ENCODE assay signal across 1 cellular context in the genomic region with DNA sequence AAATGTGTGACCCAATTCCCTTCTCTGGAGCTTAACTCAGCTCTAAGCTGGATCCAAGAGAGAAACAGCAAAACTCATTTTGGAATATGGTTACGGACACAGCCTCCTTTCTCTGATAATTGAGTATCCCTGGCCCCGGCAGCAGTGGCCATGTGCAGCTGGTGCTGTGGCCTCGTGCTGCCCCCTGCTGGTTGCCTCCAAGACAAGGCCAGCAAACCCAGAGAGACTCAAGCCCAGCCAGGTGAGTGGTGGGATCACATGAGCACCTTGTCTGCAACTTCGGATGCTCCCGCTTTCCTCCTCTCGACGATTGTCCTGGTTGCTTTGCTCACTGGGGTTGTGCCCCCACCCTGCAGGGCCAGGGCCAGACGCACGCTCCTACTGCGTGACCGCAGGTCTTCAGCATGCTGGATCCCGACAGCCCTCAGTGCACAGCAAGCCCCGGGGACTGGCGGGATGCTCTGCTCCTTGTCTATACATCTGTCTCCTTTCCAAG.
TF ChIP-seq lines count a peak whose summit lies in the region.

No MANE protein-coding gene starts in this region.

TF ChIP-seq in HepG2, 621 proteins besides CTCF, POLR2A, EP300 and RAD21 (continued from another document):
- TF ChIP-seq, protein P1, sequence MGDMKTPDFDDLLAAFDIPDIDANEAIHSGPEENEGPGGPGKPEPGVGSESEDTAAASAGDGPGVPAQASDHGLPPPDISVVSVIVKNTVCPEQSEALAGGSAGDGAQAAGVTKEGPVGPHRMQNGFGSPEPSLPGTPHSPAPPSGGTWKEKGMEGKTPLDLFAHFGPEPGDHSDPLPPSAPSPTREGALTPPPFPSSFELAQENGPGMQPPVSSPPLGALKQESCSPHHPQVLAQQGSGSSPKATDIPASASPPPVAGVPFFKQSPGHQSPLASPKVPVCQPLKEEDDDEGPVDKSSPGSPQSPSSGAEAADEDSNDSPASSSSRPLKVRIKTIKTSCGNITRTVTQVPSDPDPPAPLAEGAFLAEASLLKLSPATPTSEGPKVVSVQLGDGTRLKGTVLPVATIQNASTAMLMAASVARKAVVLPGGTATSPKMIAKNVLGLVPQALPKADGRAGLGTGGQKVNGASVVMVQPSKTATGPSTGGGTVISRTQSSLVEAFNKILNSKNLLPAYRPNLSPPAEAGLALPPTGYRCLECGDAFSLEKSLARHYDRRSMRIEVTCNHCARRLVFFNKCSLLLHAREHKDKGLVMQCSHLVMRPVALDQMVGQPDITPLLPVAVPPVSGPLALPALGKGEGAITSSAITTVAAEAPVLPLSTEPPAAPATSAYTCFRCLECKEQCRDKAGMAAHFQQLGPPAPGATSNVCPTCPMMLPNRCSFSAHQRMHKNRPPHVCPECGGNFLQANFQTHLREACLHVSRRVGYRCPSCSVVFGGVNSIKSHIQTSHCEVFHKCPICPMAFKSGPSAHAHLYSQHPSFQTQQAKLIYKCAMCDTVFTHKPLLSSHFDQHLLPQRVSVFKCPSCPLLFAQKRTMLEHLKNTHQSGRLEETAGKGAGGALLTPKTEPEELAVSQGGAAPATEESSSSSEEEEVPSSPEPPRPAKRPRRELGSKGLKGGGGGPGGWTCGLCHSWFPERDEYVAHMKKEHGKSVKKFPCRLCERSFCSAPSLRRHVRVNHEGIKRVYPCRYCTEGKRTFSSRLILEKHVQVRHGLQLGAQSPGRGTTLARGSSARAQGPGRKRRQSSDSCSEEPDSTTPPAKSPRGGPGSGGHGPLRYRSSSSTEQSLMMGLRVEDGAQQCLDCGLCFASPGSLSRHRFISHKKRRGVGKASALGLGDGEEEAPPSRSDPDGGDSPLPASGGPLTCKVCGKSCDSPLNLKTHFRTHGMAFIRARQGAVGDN (CRISPR knock-in tag; IDR thresholded peaks at IDR 0.05): peak; percentile 45; the same call in 1 of the 2 replicates
- TF ChIP-seq SALL1 (CRISPR knock-in tag; IDR thresholded peaks at IDR 0.05) (peak; percentile 34; the same call in 1 of the 2 replicates), MYC (CRISPR knock-in tag; IDR thresholded peaks at IDR 0.05; ENCODE audit: borderline replicate concordance) (peak; percentile 70; the same call in 1 of the 2 replicates), GATAD1 (CRISPR knock-in tag; IDR thresholded peaks at IDR 0.05) (0 out of 2 replicates have a peak, but pooled peaks have one; percentile 15), BCL6 (CRISPR knock-in tag; IDR thresholded peaks at IDR 0.05) (peak; percentile 32; the same call in 1 of the 2 replicates), CBX1 (IDR thresholded peaks at IDR 0.05; ENCODE audit: low read depth) (no peak), STAG1 (CRISPR knock-in tag; IDR thresholded peaks at IDR 0.05) (peak; percentile 96), ZNF24 (IDR thresholded peaks at IDR 0.05) (peak; percentile 90), GATAD2A (CRISPR knock-in tag; IDR thresholded peaks at IDR 0.05) (0 out of 2 replicates have a peak, but pooled peaks have one; percentile 25), ZNF331 (CRISPR knock-in tag; IDR thresholded peaks at IDR 0.05) (0 out of 2 replicates have a peak, but pooled peaks have one; percentile 18), EED (CRISPR knock-in tag; IDR thresholded peaks at IDR 0.05) (no peak), SMC3 (IDR thresholded peaks at IDR 0.05; ENCODE audit: low read length) (peak; percentile 64), GABPB1 (CRISPR knock-in tag; IDR thresholded peaks at IDR 0.05) (peak; percentile 23; the same call in 1 of the 2 replicates), RARA (CRISPR knock-in tag; IDR thresholded peaks at IDR 0.05) (0 out of 2 replicates have a peak, but pooled peaks have one; percentile 19), MED13 (CRISPR knock-in tag; IDR thresholded peaks at IDR 0.05) (no peak), PITX1 (CRISPR knock-in tag; IDR thresholded peaks at IDR 0.05) (no peak), KDM2A (CRISPR knock-in tag; IDR thresholded peaks at IDR 0.05; ENCODE audit: borderline replicate concordance, low read depth) (peak; percentile 47; the same call in 1 of the 2 replicates), ARNT2 (CRISPR knock-in tag; IDR thresholded peaks at IDR 0.05; ENCODE audit: low read depth) (0 out of 2 replicates have a peak, but pooled peaks have one; percentile 32), ZNF614 (CRISPR knock-in tag; IDR thresholded peaks at IDR 0.05; ENCODE audit: borderline replicate concordance) (0 out of 2 replicates have a peak, but pooled peaks have one; percentile 25), MAZ (IDR thresholded peaks at IDR 0.05; ENCODE audit: borderline replicate concordance, low read depth, low read length) (no peak), MAZ (CRISPR knock-in tag; IDR thresholded peaks at IDR 0.05; ENCODE audit: low read depth) (0 out of 2 replicates have a peak, but pooled peaks have one; percentile 37), FOSL2 (CRISPR knock-in tag; IDR thresholded peaks at IDR 0.05) (peak; percentile 31; the same call in 1 of the 2 replicates), ZNF788 (CRISPR knock-in tag; IDR thresholded peaks at IDR 0.05; ENCODE audit: borderline replicate concordance) (peak; percentile 57; the same call in 1 of the 2 replicates), ZFP62 (CRISPR knock-in tag; IDR thresholded peaks at IDR 0.05) (no peak)
- TF ChIP-seq, protein P2, sequence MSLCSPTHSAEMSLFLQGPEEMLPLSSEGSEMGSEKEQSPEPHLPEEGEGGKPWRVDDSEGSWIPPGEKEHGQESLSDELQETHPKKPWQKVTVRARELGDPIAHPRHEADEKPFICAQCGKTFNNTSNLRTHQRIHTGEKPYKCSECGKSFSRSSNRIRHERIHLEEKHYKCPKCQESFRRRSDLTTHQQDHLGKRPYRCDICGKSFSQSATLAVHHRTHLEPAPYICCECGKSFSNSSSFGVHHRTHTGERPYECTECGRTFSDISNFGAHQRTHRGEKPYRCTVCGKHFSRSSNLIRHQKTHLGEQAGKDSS (CRISPR knock-in tag; IDR thresholded peaks at IDR 0.05; ENCODE audit: borderline replicate concordance, low read depth): peak; percentile 74; the same call in 1 of the 2 replicates
- TF ChIP-seq, protein P3, sequence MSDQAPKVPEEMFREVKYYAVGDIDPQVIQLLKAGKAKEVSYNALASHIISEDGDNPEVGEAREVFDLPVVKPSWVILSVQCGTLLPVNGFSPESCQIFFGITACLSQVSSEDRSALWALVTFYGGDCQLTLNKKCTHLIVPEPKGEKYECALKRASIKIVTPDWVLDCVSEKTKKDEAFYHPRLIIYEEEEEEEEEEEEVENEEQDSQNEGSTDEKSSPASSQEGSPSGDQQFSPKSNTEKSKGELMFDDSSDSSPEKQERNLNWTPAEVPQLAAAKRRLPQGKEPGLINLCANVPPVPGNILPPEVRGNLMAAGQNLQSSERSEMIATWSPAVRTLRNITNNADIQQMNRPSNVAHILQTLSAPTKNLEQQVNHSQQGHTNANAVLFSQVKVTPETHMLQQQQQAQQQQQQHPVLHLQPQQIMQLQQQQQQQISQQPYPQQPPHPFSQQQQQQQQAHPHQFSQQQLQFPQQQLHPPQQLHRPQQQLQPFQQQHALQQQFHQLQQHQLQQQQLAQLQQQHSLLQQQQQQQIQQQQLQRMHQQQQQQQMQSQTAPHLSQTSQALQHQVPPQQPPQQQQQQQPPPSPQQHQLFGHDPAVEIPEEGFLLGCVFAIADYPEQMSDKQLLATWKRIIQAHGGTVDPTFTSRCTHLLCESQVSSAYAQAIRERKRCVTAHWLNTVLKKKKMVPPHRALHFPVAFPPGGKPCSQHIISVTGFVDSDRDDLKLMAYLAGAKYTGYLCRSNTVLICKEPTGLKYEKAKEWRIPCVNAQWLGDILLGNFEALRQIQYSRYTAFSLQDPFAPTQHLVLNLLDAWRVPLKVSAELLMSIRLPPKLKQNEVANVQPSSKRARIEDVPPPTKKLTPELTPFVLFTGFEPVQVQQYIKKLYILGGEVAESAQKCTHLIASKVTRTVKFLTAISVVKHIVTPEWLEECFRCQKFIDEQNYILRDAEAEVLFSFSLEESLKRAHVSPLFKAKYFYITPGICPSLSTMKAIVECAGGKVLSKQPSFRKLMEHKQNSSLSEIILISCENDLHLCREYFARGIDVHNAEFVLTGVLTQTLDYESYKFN (CRISPR knock-in tag; conservative IDR thresholded peaks at IDR 0.05): 0 out of 2 replicates have a peak, but pooled peaks have one; percentile 11
- TF ChIP-seq, protein P4, sequence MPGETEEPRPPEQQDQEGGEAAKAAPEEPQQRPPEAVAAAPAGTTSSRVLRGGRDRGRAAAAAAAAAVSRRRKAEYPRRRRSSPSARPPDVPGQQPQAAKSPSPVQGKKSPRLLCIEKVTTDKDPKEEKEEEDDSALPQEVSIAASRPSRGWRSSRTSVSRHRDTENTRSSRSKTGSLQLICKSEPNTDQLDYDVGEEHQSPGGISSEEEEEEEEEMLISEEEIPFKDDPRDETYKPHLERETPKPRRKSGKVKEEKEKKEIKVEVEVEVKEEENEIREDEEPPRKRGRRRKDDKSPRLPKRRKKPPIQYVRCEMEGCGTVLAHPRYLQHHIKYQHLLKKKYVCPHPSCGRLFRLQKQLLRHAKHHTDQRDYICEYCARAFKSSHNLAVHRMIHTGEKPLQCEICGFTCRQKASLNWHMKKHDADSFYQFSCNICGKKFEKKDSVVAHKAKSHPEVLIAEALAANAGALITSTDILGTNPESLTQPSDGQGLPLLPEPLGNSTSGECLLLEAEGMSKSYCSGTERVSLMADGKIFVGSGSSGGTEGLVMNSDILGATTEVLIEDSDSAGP (CRISPR knock-in tag; IDR thresholded peaks at IDR 0.05; ENCODE audit: borderline replicate concordance): 0 out of 2 replicates have a peak, but pooled peaks have one; percentile 25
- TF ChIP-seq, protein P5, sequence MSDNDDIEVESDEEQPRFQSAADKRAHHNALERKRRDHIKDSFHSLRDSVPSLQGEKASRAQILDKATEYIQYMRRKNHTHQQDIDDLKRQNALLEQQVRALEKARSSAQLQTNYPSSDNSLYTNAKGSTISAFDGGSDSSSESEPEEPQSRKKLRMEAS (IDR thresholded peaks at IDR 0.05): peak; percentile 35; the same call in 1 of the 2 replicates
- TF ChIP-seq, protein P6, sequence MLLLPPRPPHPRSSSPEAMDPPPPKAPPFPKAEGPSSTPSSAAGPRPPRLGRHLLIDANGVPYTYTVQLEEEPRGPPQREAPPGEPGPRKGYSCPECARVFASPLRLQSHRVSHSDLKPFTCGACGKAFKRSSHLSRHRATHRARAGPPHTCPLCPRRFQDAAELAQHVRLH (CRISPR knock-in tag; IDR thresholded peaks at IDR 0.05; ENCODE audit: borderline replicate concordance, low read depth): 0 out of 2 replicates have a peak, but pooled peaks have one; percentile 43
- TF ChIP-seq, protein P7, sequence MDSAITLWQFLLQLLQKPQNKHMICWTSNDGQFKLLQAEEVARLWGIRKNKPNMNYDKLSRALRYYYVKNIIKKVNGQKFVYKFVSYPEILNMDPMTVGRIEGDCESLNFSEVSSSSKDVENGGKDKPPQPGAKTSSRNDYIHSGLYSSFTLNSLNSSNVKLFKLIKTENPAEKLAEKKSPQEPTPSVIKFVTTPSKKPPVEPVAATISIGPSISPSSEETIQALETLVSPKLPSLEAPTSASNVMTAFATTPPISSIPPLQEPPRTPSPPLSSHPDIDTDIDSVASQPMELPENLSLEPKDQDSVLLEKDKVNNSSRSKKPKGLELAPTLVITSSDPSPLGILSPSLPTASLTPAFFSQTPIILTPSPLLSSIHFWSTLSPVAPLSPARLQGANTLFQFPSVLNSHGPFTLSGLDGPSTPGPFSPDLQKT (CRISPR knock-in tag; IDR thresholded peaks at IDR 0.05; ENCODE audit: borderline replicate concordance): no peak
- TF ChIP-seq, protein P8, sequence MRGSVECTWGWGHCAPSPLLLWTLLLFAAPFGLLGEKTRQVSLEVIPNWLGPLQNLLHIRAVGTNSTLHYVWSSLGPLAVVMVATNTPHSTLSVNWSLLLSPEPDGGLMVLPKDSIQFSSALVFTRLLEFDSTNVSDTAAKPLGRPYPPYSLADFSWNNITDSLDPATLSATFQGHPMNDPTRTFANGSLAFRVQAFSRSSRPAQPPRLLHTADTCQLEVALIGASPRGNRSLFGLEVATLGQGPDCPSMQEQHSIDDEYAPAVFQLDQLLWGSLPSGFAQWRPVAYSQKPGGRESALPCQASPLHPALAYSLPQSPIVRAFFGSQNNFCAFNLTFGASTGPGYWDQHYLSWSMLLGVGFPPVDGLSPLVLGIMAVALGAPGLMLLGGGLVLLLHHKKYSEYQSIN (CRISPR knock-in tag; IDR thresholded peaks at IDR 0.05; ENCODE audit: borderline replicate concordance): no peak
- TF ChIP-seq, protein P9, sequence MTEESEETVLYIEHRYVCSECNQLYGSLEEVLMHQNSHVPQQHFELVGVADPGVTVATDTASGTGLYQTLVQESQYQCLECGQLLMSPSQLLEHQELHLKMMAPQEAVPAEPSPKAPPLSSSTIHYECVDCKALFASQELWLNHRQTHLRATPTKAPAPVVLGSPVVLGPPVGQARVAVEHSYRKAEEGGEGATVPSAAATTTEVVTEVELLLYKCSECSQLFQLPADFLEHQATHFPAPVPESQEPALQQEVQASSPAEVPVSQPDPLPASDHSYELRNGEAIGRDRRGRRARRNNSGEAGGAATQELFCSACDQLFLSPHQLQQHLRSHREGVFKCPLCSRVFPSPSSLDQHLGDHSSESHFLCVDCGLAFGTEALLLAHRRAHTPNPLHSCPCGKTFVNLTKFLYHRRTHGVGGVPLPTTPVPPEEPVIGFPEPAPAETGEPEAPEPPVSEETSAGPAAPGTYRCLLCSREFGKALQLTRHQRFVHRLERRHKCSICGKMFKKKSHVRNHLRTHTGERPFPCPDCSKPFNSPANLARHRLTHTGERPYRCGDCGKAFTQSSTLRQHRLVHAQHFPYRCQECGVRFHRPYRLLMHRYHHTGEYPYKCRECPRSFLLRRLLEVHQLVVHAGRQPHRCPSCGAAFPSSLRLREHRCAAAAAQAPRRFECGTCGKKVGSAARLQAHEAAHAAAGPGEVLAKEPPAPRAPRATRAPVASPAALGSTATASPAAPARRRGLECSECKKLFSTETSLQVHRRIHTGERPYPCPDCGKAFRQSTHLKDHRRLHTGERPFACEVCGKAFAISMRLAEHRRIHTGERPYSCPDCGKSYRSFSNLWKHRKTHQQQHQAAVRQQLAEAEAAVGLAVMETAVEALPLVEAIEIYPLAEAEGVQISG (CRISPR knock-in tag; IDR thresholded peaks at IDR 0.05): peak; percentile 79
- TF ChIP-seq, protein P10, sequence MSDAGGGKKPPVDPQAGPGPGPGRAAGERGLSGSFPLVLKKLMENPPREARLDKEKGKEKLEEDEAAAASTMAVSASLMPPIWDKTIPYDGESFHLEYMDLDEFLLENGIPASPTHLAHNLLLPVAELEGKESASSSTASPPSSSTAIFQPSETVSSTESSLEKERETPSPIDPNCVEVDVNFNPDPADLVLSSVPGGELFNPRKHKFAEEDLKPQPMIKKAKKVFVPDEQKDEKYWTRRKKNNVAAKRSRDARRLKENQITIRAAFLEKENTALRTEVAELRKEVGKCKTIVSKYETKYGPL (CRISPR knock-in tag; IDR thresholded peaks at IDR 0.05): no peak
